Comparison of ENCODE assay signal across 20 cellular contexts in genomic region chr14:90107789-90108188, GRCh38. TPM values are rescaled to one million over a fixed set of nuclear protein-coding genes. Genes with fewer than 3 reads are reported as not detected.
"Had no signal": no experiment of that assay in that cellular context is flagged by ENCODE, and none has a peak within 500 bp of the region (broad histone marks: within the 10 kb centered on the region; RNA-seq: fewer than 3 reads in every experiment).

No MANE protein-coding gene starts in this region.

- H3K9me3 ChIP-seq: esophagus muscularis mucosa, neutrophil, pancreas, vagina had no signal

- H3K4me1 ChIP-seq: esophagus muscularis mucosa, pancreas, sigmoid colon, vagina had no signal

- H3K36me3 ChIP-seq: esophagus muscularis mucosa, neutrophil, pancreas, sigmoid colon, vagina had no signal

- ATAC-seq: left ventricle myocardium superior; stimulated activated naive B cell treated with anti-CD40 and anti-IgM and Interleukin-4, amounts not matched to agents 10 μg/mL and 1 μg/mL and 100 μg/mL, for 72 hours had no signal

- DNase-seq: activated CD4-positive, alpha-beta memory T cell treated with anti-CD3 and anti-CD28 coated beads, Interleukin-2, amount 10 ng/mL, durations not matched to agents 7 days and 5 days; activated CD4-positive, alpha-beta T cell treated with anti-CD3 and anti-CD28 coated beads for 48 hours; activated CD4-positive, CD25-positive, alpha-beta regulatory T cell; activated effector memory CD4-positive, alpha-beta T cell treated with anti-CD3 and anti-CD28 coated beads, Interleukin-2, amount 50 U/mL, for 16 hours; activated naive CD4-positive, alpha-beta T cell treated with anti-CD3 and anti-CD28 coated beads, Interleukin-2, amount 10 ng/mL, durations not matched to agents 7 days and 5 days; cerebellar nuclear complex; left ventricle myocardium superior; mammary epithelial cell; pancreas; sigmoid colon; stimulated activated CD4-positive, alpha-beta T cell treated with anti-CD3 and anti-CD28 coated beads, Interleukin-2, amount 100 ng/mL, for 48 hours; stimulated activated CD8-positive, alpha-beta memory T cell treated with anti-CD3 and anti-CD28 coated beads, Interleukin-4, amount 100 ng/mL, for 48 hours; stimulated activated naive B cell treated with anti-CD40 and anti-IgM and Interleukin-4, amounts not matched to agents 10 μg/mL and 1 μg/mL and 100 μg/mL, for 72 hours; T1000; trophoblast cell had no signal

- H3K27ac ChIP-seq: coronary artery, esophagus muscularis mucosa, neutrophil, pancreas, sigmoid colon, vagina had no signal

- H3K27me3 ChIP-seq: pancreas, vagina had no signal

- H3K4me3 ChIP-seq: coronary artery, esophagus muscularis mucosa, pancreas, sigmoid colon, vagina had no signal

RNA-seq across cellular contexts. Expression of gene KCNK13, which starts 46.0 kb away (rescaled TPM):
- total RNA-seq: mammary epithelial cell, myocyte, vagina had no signal
- polyA plus RNA-seq: mammary epithelial cell had no signal
